ENCODE assay signal across 8 cellular contexts in genomic region chr20:46087161-46087560, GRCh38. TPM values are rescaled to one million over a fixed set of nuclear protein-coding genes. Genes with fewer than 3 reads are reported as not detected.
DNase-seq lines count a peak whose midpoint lies in the region; ATAC-seq and TF ChIP-seq lines count a peak whose summit lies in the region.

No MANE protein-coding gene starts in this region.

- no peak for ATAC-seq in GM21360 (IDR thresholded peaks at IDR 0.05; ENCODE audit: unreplicated experiment)

- DNase-seq in DMS 273 (lab: John Stamatoyannopoulos, UW; ENCODE audit: unreplicated experiment) (peak; percentile 18), DMS 273 treated with DMSO at 0.1 percent for 48 hours (lab: John Stamatoyannopoulos, UW) (no peak), NCI-H1694 (lab: John Stamatoyannopoulos, UW) (peak; percentile 6), progenitor cell of endocrine pancreas (ENCODE audit: low spot score, unreplicated experiment) (no peak), NOMO-1 treated with dmso at 0.1 percent for 144 hours (lab: John Stamatoyannopoulos, UW; ENCODE audit: unreplicated experiment) (no peak), HCEC 1CT (no peak)

- no peaks in the 10 kb centered on the region for H3K9me3 Mint-ChIP-seq in dendritic cell treated with granulocyte-macrophage colony-stimulating factor and Interleukin-4, amounts not matched to agents 40 ng/mL and 50 ng/mL, for 4 days
- no peaks in the 10 kb centered on the region for H3K9me3 Mint-ChIP-seq in progenitor cell of endocrine pancreas (ENCODE audit: low read depth)

- peaks cover 30% of the 10 kb centered on the region for H3K36me3 Mint-ChIP-seq in dendritic cell treated with granulocyte-macrophage colony-stimulating factor and Interleukin-4, amounts not matched to agents 40 ng/mL and 50 ng/mL, for 4 days (ENCODE audit: low read depth)
- no peaks in the 10 kb centered on the region for H3K36me3 Mint-ChIP-seq in progenitor cell of endocrine pancreas (ENCODE audit: insufficient read depth)

- H3K4me3 Mint-ChIP-seq in dendritic cell treated with granulocyte-macrophage colony-stimulating factor and Interleukin-4, amounts not matched to agents 40 ng/mL and 50 ng/mL, for 4 days: peak overlapping the region; percentile 20
- H3K4me3 Mint-ChIP-seq in progenitor cell of endocrine pancreas (ENCODE audit: low read depth): peak overlapping the region; percentile 25

- peaks cover 59% of the 10 kb centered on the region for H3K4me1 Mint-ChIP-seq in dendritic cell treated with granulocyte-macrophage colony-stimulating factor and Interleukin-4, amounts not matched to agents 40 ng/mL and 50 ng/mL, for 4 days (ENCODE audit: low read depth)
- H3K4me1 Mint-ChIP-seq in progenitor cell of endocrine pancreas (ENCODE audit: low read depth): peaks cover 36% of the 10 kb centered on the region

- peak; percentile 40 for TF ChIP-seq CTCF in progenitor cell of endocrine pancreas (IDR thresholded peaks at IDR 0.05; ENCODE audit: unreplicated experiment)

- intact Hi-C loops in dendritic cell treated with granulocyte-macrophage colony-stimulating factor and Interleukin-4, amounts not matched to agents 40 ng/mL and 50 ng/mL, for 4 days (cut with micrococcal nuclease): loop anchor here (5.0 kb wide), 1 partner anchor 115 kb away; the partner anchor contains the start of gene ZNF335

- H3K27me3 Mint-ChIP-seq in dendritic cell treated with granulocyte-macrophage colony-stimulating factor and Interleukin-4, amounts not matched to agents 40 ng/mL and 50 ng/mL, for 4 days: no peaks in the 10 kb centered on the region
- H3K27me3 Mint-ChIP-seq in progenitor cell of endocrine pancreas: no peaks in the 10 kb centered on the region

- peak overlapping the region; percentile 69 for H3K27ac Mint-ChIP-seq in dendritic cell treated with granulocyte-macrophage colony-stimulating factor and Interleukin-4, amounts not matched to agents 40 ng/mL and 50 ng/mL, for 4 days
- no peak overlapping the region for H3K27ac Mint-ChIP-seq in progenitor cell of endocrine pancreas

RNA-seq across cellular contexts. Expression of gene NCOA5, which starts 2.6 kb away (rescaled TPM):
- total RNA-seq in progenitor cell of endocrine pancreas: 52.5 and 58.7 TPM in 2 replicates

RNA-seq across cellular contexts. Expression of gene CD40, which starts 31.0 kb away (rescaled TPM):
- total RNA-seq in progenitor cell of endocrine pancreas: 1.5 and 2.2 TPM in 2 replicates

RNA-seq across cellular contexts. Expression of gene SLC12A5, which starts 58.1 kb away (rescaled TPM):
- 8.5 and 8.8 TPM in 2 replicates for total RNA-seq in progenitor cell of endocrine pancreas

Comparison
In these comparisons a context has a peak if more than half of its experiments do, and no peak if none do; other contexts are left out.
1. DNase-seq: peak in DMS 273 (single experiment) and NCI-H1694 (single experiment); none in DMS 273 treated with DMSO at 0.1 percent for 48 hours (single experiment), progenitor cell of endocrine pancreas (single experiment), NOMO-1 treated with dmso at 0.1 percent for 144 hours (single experiment) and HCEC 1CT (single experiment).